ENCODE assay signal across 11 cellular contexts in genomic region chr2:148653437-148653836, GRCh38. TPM values are rescaled to one million over a fixed set of nuclear protein-coding genes. Genes with fewer than 3 reads are reported as not detected.
DNase-seq lines count a peak whose midpoint lies in the region; ATAC-seq lines count a peak whose summit lies in the region.
"Had no signal": no experiment of that assay in that cellular context is flagged by ENCODE, and none has a peak within 500 bp of the region (broad histone marks: within the 10 kb centered on the region; RNA-seq: fewer than 3 reads in every experiment).

No MANE protein-coding gene starts in this region.

- no peaks in the 10 kb centered on the region for H3K27me3 ChIP-seq in mesenchymal stem cell (ENCODE audit: control insufficient read depth in 1 of 2, insufficient read depth in 1 of 2, low read length in 2 of 2)

- peak; percentile 78 for ATAC-seq in GM18520 (IDR thresholded peaks at IDR 0.05; ENCODE audit: unreplicated experiment)
- peak; percentile 82 for ATAC-seq in GM21526 (IDR thresholded peaks at IDR 0.05; ENCODE audit: low FRiP score, unreplicated experiment)
- ATAC-seq in HG03460 (IDR thresholded peaks at IDR 0.05; ENCODE audit: unreplicated experiment), result peak; percentile 92

- H3K23ac ChIP-seq in mesenchymal stem cell (ENCODE audit: low read length in 2 of 2), result no peak overlapping the region

- no peak overlapping the region for H2BK120ac ChIP-seq in mesenchymal stem cell (ENCODE audit: low read depth, low read length)

- H3K79me1 ChIP-seq in mesenchymal stem cell (replicated peaks; ENCODE audit: low read length, poor library complexity, severe bottlenecking), result peaks cover 3% of the 10 kb centered on the region

- no peaks in the 10 kb centered on the region for H3K4me1 ChIP-seq in mesenchymal stem cell (ENCODE audit: control insufficient read depth, insufficient read depth, low read depth, low read length)

- no peak overlapping the region for H3K4me3 ChIP-seq in mesenchymal stem cell (ENCODE audit: insufficient read depth in 1 of 2, low read depth in 1 of 2, low read length in 2 of 2)

- no peaks in the 10 kb centered on the region for H3K9me3 ChIP-seq in mesenchymal stem cell (ENCODE audit: control insufficient read depth, low read length)

- DNase-seq in mesenchymal stem cell (peak; percentile 52), SHP77 treated with DMSO at 0.1 percent for 48 hours (lab: John Stamatoyannopoulos, UW) (no peak), amygdala (lab: John Stamatoyannopoulos, UW) (no peak), NCI-H2081 (lab: John Stamatoyannopoulos, UW) (no peak)
- DNase-seq in activated CD4-positive, alpha-beta T cell treated with anti-CD3 and anti-CD28 coated beads for 4 hours, result no peak
- DNase-seq: aorta; islet precursor cell; stimulated activated CD4-positive, alpha-beta T cell treated with anti-CD3 and anti-CD28 coated beads, Interleukin-2, amount 100 ng/mL, for 24 hours had no signal

- H2BK5ac ChIP-seq in mesenchymal stem cell (ENCODE audit: low read depth, low read length, poor library complexity, severe bottlenecking), result no peak overlapping the region

- no peak overlapping the region for H3K14ac ChIP-seq in mesenchymal stem cell (ENCODE audit: low read length in 2 of 2)

- no peak overlapping the region for H3K27ac ChIP-seq in mesenchymal stem cell (ENCODE audit: low read length, poor library complexity, severe bottlenecking)

- no peak overlapping the region for H2AFZ ChIP-seq in mesenchymal stem cell (ENCODE audit: low read depth, low read length)

- no peak overlapping the region for H2BK12ac ChIP-seq in mesenchymal stem cell (ENCODE audit: low read length in 2 of 2)

- H3K4me2 ChIP-seq in mesenchymal stem cell (ENCODE audit: low read length, poor library complexity, severe bottlenecking), result no peak overlapping the region

- no peak overlapping the region for H3K4ac ChIP-seq in mesenchymal stem cell (ENCODE audit: low read depth in 1 of 2, low read length in 2 of 2)

- no peak overlapping the region for H3K18ac ChIP-seq in mesenchymal stem cell (ENCODE audit: low read depth in 1 of 2, low read length in 2 of 2)

- H4K91ac ChIP-seq in mesenchymal stem cell (ENCODE audit: low read length), result no peak overlapping the region

- H3K36me3 ChIP-seq in mesenchymal stem cell (ENCODE audit: control insufficient read depth in 1 of 2, insufficient read depth in 2 of 2, low read depth in 1 of 2, low read length in 2 of 2), result no peaks in the 10 kb centered on the region

- H4K8ac ChIP-seq in mesenchymal stem cell (ENCODE audit: low read length), result no peak overlapping the region

- H3K9ac ChIP-seq in mesenchymal stem cell (ENCODE audit: low read length), result no peak overlapping the region

- H2BK15ac ChIP-seq in mesenchymal stem cell (ENCODE audit: low read depth, poor library complexity, severe bottlenecking), result no peak overlapping the region

- no peak overlapping the region for H2AK5ac ChIP-seq in mesenchymal stem cell (ENCODE audit: low read length, severe bottlenecking)

- 36% methylated on average over 1 of the region's 2 CpGs for WGBS in mesenchymal stem cell

RNA-seq across cellular contexts. Expression of gene EPC2, which starts 8.9 kb away (rescaled TPM):
- polyA plus RNA-seq in mesenchymal stem cell (2013, experiment 1 of 2), result 16.0 TPM
- polyA plus RNA-seq in mesenchymal stem cell (2013, experiment 2 of 2), result 15.8 TPM
